Comparison of ENCODE assay signal across 18 cellular contexts in the genomic region with DNA sequence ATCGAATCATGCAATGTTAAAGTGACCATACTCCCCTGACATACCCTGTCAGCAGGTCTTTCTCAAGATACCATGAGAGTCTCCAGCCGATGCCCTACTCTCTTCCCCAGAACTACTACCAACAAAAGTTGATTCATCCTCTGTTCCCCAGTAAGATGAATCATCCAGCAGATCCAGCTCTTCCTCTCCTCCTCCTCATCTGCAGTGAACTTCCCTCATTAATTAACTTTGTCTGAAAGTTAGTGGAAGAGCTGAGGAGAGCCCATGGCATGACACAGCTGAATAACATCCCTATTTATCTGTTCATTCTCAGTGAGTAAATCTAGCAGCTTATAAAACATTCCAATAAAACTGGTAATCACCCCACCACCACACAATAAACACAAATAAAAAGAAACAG.
A peak's percentile ranks its signal among the peaks of the same experiment; 100 is the strongest.
DNase-seq lines count a peak whose midpoint lies in the region; ATAC-seq and TF ChIP-seq lines count a peak whose summit lies in the region.
"Had no signal": no experiment of that assay in that cellular context is flagged by ENCODE, and none has a peak within 500 bp of the region (broad histone marks: within the 10 kb centered on the region; RNA-seq: fewer than 3 reads in every experiment).

No MANE protein-coding gene starts in this region.

- TF ChIP-seq CTCF in HFFc6 (IDR thresholded peaks at IDR 0.05) (no peak), astrocyte of the spinal cord (IDR thresholded peaks at IDR 0.05; ENCODE audit: low read depth, low read length) (no peak)

- no peaks in the 10 kb centered on the region for H3K79me2 ChIP-seq in ACC112 (ENCODE audit: control insufficient read depth, insufficient read depth, low read length, unreplicated experiment)

- no peaks in the 10 kb centered on the region; the same call in 1 of the 2 replicates for H3K36me3 Mint-ChIP-seq in HFFc6 (ENCODE audit: low read depth)
- H3K36me3 Mint-ChIP-seq: activated naive CD8-positive, alpha-beta T cell treated with anti-CD3 and anti-CD28 coated beads, Interleukin-2, amount 10 ng/mL, durations not matched to agents 7 days and 5 days had no signal

- ATAC-seq in GM21619 (IDR thresholded peaks at IDR 0.05; ENCODE audit: unreplicated experiment) (no peak), HG03439 (IDR thresholded peaks at IDR 0.05; ENCODE audit: unreplicated experiment) (no peak)
- ATAC-seq: A549 had no signal

- H3K4me3 ChIP-seq in ACC112 (ENCODE audit: low read depth, low read length): no peak overlapping the region
- H3K4me3 ChIP-seq in astrocyte of the spinal cord (ENCODE audit: low read depth, low read length): no peak overlapping the region
- H3K4me3 ChIP-seq: A549 had no signal

- 0 out of 2 replicates have a peak overlapping the region, but pooled peaks have one; percentile 9 for H3K27ac ChIP-seq in ACC112 (ENCODE audit: low read depth, low read length)
- H3K27ac ChIP-seq: A549, KMS-11 had no signal

- peaks cover 2% of the 10 kb centered on the region for H3K27me3 Mint-ChIP-seq in HFFc6 (ENCODE audit: insufficient read depth)
- H3K27me3 Mint-ChIP-seq: activated naive CD8-positive, alpha-beta T cell treated with anti-CD3 and anti-CD28 coated beads, Interleukin-2, amount 10 ng/mL, durations not matched to agents 7 days and 5 days had no signal

- in situ Hi-C loops in astrocyte of the spinal cord (cut with HindIII; ENCODE audit: low sequenced_read_pairs): no loop called here

- peak overlapping the region; percentile 48; the same call in 1 of the 2 replicates for H3K27ac Mint-ChIP-seq in HFFc6
- H3K27ac Mint-ChIP-seq: activated naive CD8-positive, alpha-beta T cell treated with anti-CD3 and anti-CD28 coated beads, Interleukin-2, amount 10 ng/mL, durations not matched to agents 7 days and 5 days had no signal

- H2AFZ ChIP-seq in ACC112 (ENCODE audit: low read length, unreplicated experiment): peak overlapping the region; percentile 27

- no peak overlapping the region; the same call in 1 of the 2 replicates for H3K4me3 Mint-ChIP-seq in HFFc6
- H3K4me3 Mint-ChIP-seq: activated naive CD8-positive, alpha-beta T cell treated with anti-CD3 and anti-CD28 coated beads, Interleukin-2, amount 10 ng/mL, durations not matched to agents 7 days and 5 days had no signal

- H3K9me3 Mint-ChIP-seq in HFFc6: no peaks in the 10 kb centered on the region; the same call in 1 of the 2 replicates
- H3K9me3 Mint-ChIP-seq: activated naive CD8-positive, alpha-beta T cell treated with anti-CD3 and anti-CD28 coated beads, Interleukin-2, amount 10 ng/mL, durations not matched to agents 7 days and 5 days had no signal

- H3K4me1 ChIP-seq in ACC112 (ENCODE audit: control insufficient read depth, insufficient read depth, low read length, unreplicated experiment): peaks cover 20% of the 10 kb centered on the region
- H3K4me1 ChIP-seq: A549 had no signal

- DNase-seq in HFFc6: peak; percentile 92
- DNase-seq in astrocyte of the spinal cord (ENCODE audit: low read depth, low spot score): peak; percentile 33
- DNase-seq in glomerular visceral epithelial cell (ENCODE audit: extremely low spot score): peak; percentile 23
- DNase-seq in NCI-H2171 (lab: John Stamatoyannopoulos, UW): no peak
- DNase-seq in NCI-H526 (lab: John Stamatoyannopoulos, UW): no peak
- DNase-seq: activated CD4-positive, alpha-beta T cell treated with anti-CD3 and anti-CD28 coated beads for 1 hour; activated naive CD8-positive, alpha-beta T cell treated with anti-CD3 and anti-CD28 coated beads, Interleukin-2, amount 10 ng/mL, durations not matched to agents 7 days and 5 days; islet precursor cell; NCI-H1417 treated with DMSO at 0.1 percent for 48 hours; NCI-H345; SHP77 treated with DMSO at 0.1 percent for 48 hours; stimulated activated CD4-positive, alpha-beta T cell treated with anti-CD3 and anti-CD28 coated beads, Interleukin-4, amount 100 ng/mL, for 4 hours; T-helper 2 cell had no signal

- no peaks in the 10 kb centered on the region for H3K27me3 ChIP-seq in ACC112 (ENCODE audit: insufficient read depth, low read length)

- peaks cover 36% of the 10 kb centered on the region; the same call in 1 of the 2 replicates for H3K4me1 Mint-ChIP-seq in HFFc6 (ENCODE audit: low read depth)
- H3K4me1 Mint-ChIP-seq: activated naive CD8-positive, alpha-beta T cell treated with anti-CD3 and anti-CD28 coated beads, Interleukin-2, amount 10 ng/mL, durations not matched to agents 7 days and 5 days had no signal

- no peaks in the 10 kb centered on the region for H3K36me3 ChIP-seq in ACC112 (ENCODE audit: insufficient read depth, low read length)

Comparison
In these comparisons a context has a peak if more than half of its experiments do, and no peak if none do; other contexts are left out.
1. DNase-seq: peak in HFFc6 (single experiment), astrocyte of the spinal cord (single experiment) and glomerular visceral epithelial cell (single experiment); none in NCI-H2171 (single experiment) and NCI-H526 (0 of 2).